ENCODE assay signal across 8 cellular contexts in genomic region chr3:47781685-47782537, GRCh38. TPM values are rescaled to one million over a fixed set of nuclear protein-coding genes. Genes with fewer than 3 reads are reported as not detected.
DNase-seq lines count a peak whose midpoint lies in the region; ATAC-seq, FAIRE-seq and TF ChIP-seq lines count a peak whose summit lies in the region.

SMARCC1 (minus strand) TSS chr3:47781893; CDS start chr3:47781797, 96 bp downstream.

- DNase-seq in ELF-1 (ENCODE audit: low read depth, low spot score), result peak; percentile 97
- DNase-seq in H54 (ENCODE audit: insufficient read length, low spot score), result peak; percentile 92
- DNase-seq in activated effector memory CD4-positive, alpha-beta T cell treated with Interleukin-2 at 50 U/mL for 16 hours, result peak; percentile 95
- DNase-seq in fibroblast of the aortic adventitia (ENCODE audit: low read depth), result peak; percentile 96
- peak; percentile 99 for DNase-seq in nephron progenitor cell
- DNase-seq in stimulated activated naive CD8-positive, alpha-beta T cell treated with anti-CD3 and anti-CD28 coated beads, Interleukin-15, amount 100 ng/mL, for 72 hours, result peak; percentile 97 to 99

- H3K4me1 ChIP-seq in Loucy (ENCODE audit: insufficient read depth, low read length, poor library complexity, severe bottlenecking), result peaks cover 23% of the 10 kb centered on the region

- peaks cover 15% of the 10 kb centered on the region for H3K4me1 Mint-ChIP-seq in nephron progenitor cell
- peaks cover 23% of the 10 kb centered on the region for H3K4me1 Mint-ChIP-seq in stimulated activated naive CD8-positive, alpha-beta T cell treated with anti-CD3 and anti-CD28 coated beads, Interleukin-15, amount 100 ng/mL, for 72 hours

- H3K4me2 ChIP-seq in Loucy (ENCODE audit: low read depth, low read length, poor library complexity, severe bottlenecking), result peak within 1 kb of the TSS; percentile 97

- H3K79me2 ChIP-seq in Loucy (ENCODE audit: insufficient read depth, low read length), result peaks cover 47% of the 10 kb centered on the region

- no peaks in the 10 kb centered on the region for H3K9me3 Mint-ChIP-seq in nephron progenitor cell
- H3K9me3 Mint-ChIP-seq in stimulated activated naive CD8-positive, alpha-beta T cell treated with anti-CD3 and anti-CD28 coated beads, Interleukin-15, amount 100 ng/mL, for 72 hours, result no peaks in the 10 kb centered on the region

- TF ChIP-seq CTCF in Loucy (conservative IDR thresholded peaks at IDR 0.05; ENCODE audit: low read length), result no peak
- TF ChIP-seq CTCF in fibroblast of the aortic adventitia (IDR thresholded peaks at IDR 0.05; ENCODE audit: insufficient read depth, low read length), result peak; percentile 1
- TF ChIP-seq CTCF in nephron progenitor cell (IDR thresholded peaks at IDR 0.05), result no peak

- no peaks in the 10 kb centered on the region for H3K9me3 ChIP-seq in Loucy (ENCODE audit: insufficient read depth, low read depth, low read length)

- peaks cover 41% of the 10 kb centered on the region for H4K20me1 ChIP-seq in Loucy (ENCODE audit: insufficient read depth, low read length, poor library complexity, severe bottlenecking)

- peak; percentile 95 for ATAC-seq in stimulated activated naive CD8-positive, alpha-beta T cell treated with anti-CD3 and anti-CD28 coated beads, Interleukin-15, amount 100 ng/mL, for 72 hours

- H2AFZ ChIP-seq in Loucy (ENCODE audit: low read length), result peak within 1 kb of the TSS; percentile 83

- peak within 1 kb of the TSS; percentile 99 for H3K4me3 Mint-ChIP-seq in nephron progenitor cell
- H3K4me3 Mint-ChIP-seq in stimulated activated naive CD8-positive, alpha-beta T cell treated with anti-CD3 and anti-CD28 coated beads, Interleukin-15, amount 100 ng/mL, for 72 hours, result peak within 1 kb of the TSS; percentile 90 to 94

- TF ChIP-seq POLR2A in H54 (IDR thresholded peaks at IDR 0.05; ENCODE audit: low read depth, low read length) (peak; percentile 87), Raji (IDR thresholded peaks at IDR 0.05; ENCODE audit: insufficient read depth, low read depth, low read length) (peak; percentile 97)

- no peaks in the 10 kb centered on the region for H3K36me3 ChIP-seq in Loucy (ENCODE audit: insufficient read depth, low read length)

- H3K4me3 ChIP-seq in Loucy (ENCODE audit: low read length, poor library complexity, severe bottlenecking) (peak within 1 kb of the TSS; percentile 94), fibroblast of the aortic adventitia (ENCODE audit: low read depth, low read length) (peak within 1 kb of the TSS; percentile 93)

- H3K27me3 Mint-ChIP-seq in nephron progenitor cell (ENCODE audit: low read depth, poor library complexity), result no peaks in the 10 kb centered on the region
- no peaks in the 10 kb centered on the region for H3K27me3 Mint-ChIP-seq in stimulated activated naive CD8-positive, alpha-beta T cell treated with anti-CD3 and anti-CD28 coated beads, Interleukin-15, amount 100 ng/mL, for 72 hours

- H3K27ac Mint-ChIP-seq in nephron progenitor cell, result peak within 1 kb of the TSS; percentile 98
- peak within 1 kb of the TSS; percentile 96 to 98 for H3K27ac Mint-ChIP-seq in stimulated activated naive CD8-positive, alpha-beta T cell treated with anti-CD3 and anti-CD28 coated beads, Interleukin-15, amount 100 ng/mL, for 72 hours

- peaks cover 5% of the 10 kb centered on the region for H3K36me3 Mint-ChIP-seq in nephron progenitor cell (ENCODE audit: low read depth)

- FAIRE-seq in H54 (lab: Jason Lieb, UNC), result peak; percentile 94

- no peaks in the 10 kb centered on the region for H3K27me3 ChIP-seq in Loucy (ENCODE audit: insufficient read depth, low read length, poor library complexity, severe bottlenecking)

- no peaks in the 10 kb centered on the region for H3K9me2 ChIP-seq in Loucy (replicated peaks; ENCODE audit: low read depth, low read length)

- peak within 1 kb of the TSS; percentile 87 for H3K9ac ChIP-seq in Loucy (ENCODE audit: low read depth, low read length, poor library complexity, severe bottlenecking)

- peaks cover 6% of the 10 kb centered on the region; the same call in 1 of the 2 replicates for H3F3A ChIP-seq in Loucy (ENCODE audit: low read depth)

RNA-seq across cellular contexts. Expression of gene SMARCC1, which starts in this region (rescaled TPM):
- 42.7 and 44.5 TPM in 2 replicates for total RNA-seq in fibroblast of the aortic adventitia (ENCODE audit: low replicate concordance)

Comparison
In these comparisons a context has a peak if more than half of its experiments do, and no peak if none do; other contexts are left out.
1. Peak in every context shown above with its lines: DNase-seq, ATAC-seq and H3K4me3 ChIP-seq.